19 cellular contexts compared by ENCODE assay signal in genomic region chr5:159088371-159088770, GRCh38. TPM values are rescaled to one million over a fixed set of nuclear protein-coding genes. Genes with fewer than 3 reads are reported as not detected.
"Had no signal": no experiment of that assay in that cellular context is flagged by ENCODE, and none has a peak within 500 bp of the region (broad histone marks: within the 10 kb centered on the region; RNA-seq: fewer than 3 reads in every experiment).

No MANE protein-coding gene starts in this region.

- H3K9me3 ChIP-seq: ovary, psoas muscle, transverse colon had no signal

- H3K27ac ChIP-seq: cardiac muscle cell, foreskin keratinocyte, ovary, psoas muscle, transverse colon, WERI-Rb-1 had no signal

- H3K4me1 ChIP-seq: foreskin keratinocyte, psoas muscle, transverse colon had no signal

- H3K4me3 ChIP-seq: cardiac muscle cell, ovary, psoas muscle, transverse colon had no signal

- DNase-seq: activated CD4-positive, alpha-beta T cell treated with anti-CD3 and anti-CD28 coated beads, Interleukin-2, amount 50 U/mL, for 4 hours; activated gamma-delta T cell; activated T-cell treated with anti-CD3 and anti-CD28 coated beads, Interleukin-2, amount 50 U/mL, for 72 hours; foreskin keratinocyte; hypothalamus; naive thymus-derived CD4-positive, alpha-beta T cell; ovary; psoas muscle; right cardiac atrium; small intestine; stimulated activated CD4-positive, alpha-beta T cell treated with anti-CD3 and anti-CD28 coated beads, Interleukin-15, amount 100 ng/mL, for 24 hours; stimulated activated CD4-positive, alpha-beta T cell treated with anti-CD3 and anti-CD28 coated beads, Interleukin-2, amount 100 ng/mL, for 48 hours; transverse colon; WERI-Rb-1 had no signal

- H3K36me3 ChIP-seq: cardiac muscle cell, ovary, transverse colon, WERI-Rb-1 had no signal

- FAIRE-seq: keratinocyte, small intestine had no signal

- H3K27me3 ChIP-seq: ovary had no signal

- ATAC-seq: activated naive CD4-positive, alpha-beta T cell treated with anti-CD3 and anti-CD28 coated beads, Interleukin-2, amount 50 U/mL, for 72 hours; activated T-cell treated with anti-CD3 and anti-CD28 coated beads, Interleukin-2, amount 50 U/mL, for 72 hours; foreskin keratinocyte; left lobe of liver; naive thymus-derived CD4-positive, alpha-beta T cell; psoas muscle; right cardiac atrium had no signal

RNA-seq across cellular contexts. Expression of gene EBF1, which starts 11.3 kb away (rescaled TPM):
- total RNA-seq: activated CD8-positive, alpha-beta memory T cell treated with anti-CD3 and anti-CD28 coated beads for 36 hours; foreskin keratinocyte had no signal
- polyA plus RNA-seq: cardiac muscle cell; foreskin keratinocyte; keratinocyte; naive thymus-derived CD4-positive, alpha-beta T cell had no signal
